In genomic region chr11:16239130-16240105, GRCh38 we compare ENCODE assay signal across 16 cellular contexts.
DNase-seq lines count a peak whose midpoint lies in the region; ATAC-seq and TF ChIP-seq lines count a peak whose summit lies in the region.
"Had no signal": no experiment of that assay in that cellular context is flagged by ENCODE, and none has a peak within 500 bp of the region (broad histone marks: within the 10 kb centered on the region; RNA-seq: fewer than 3 reads in every experiment).

No MANE protein-coding gene starts in this region.

- H3K9me3 Mint-ChIP-seq in nephron: no peaks in the 10 kb centered on the region
- peaks cover 5% of the 10 kb centered on the region for H3K9me3 Mint-ChIP-seq in natural killer cell treated with Interleukin-12 subunit alpha and Interleukin-12 subunit beta and Interleukin-15 and Interleukin-18, amount 100 ng/mL, for 72 hours
- H3K9me3 Mint-ChIP-seq: activated naive CD4-positive, alpha-beta T cell treated with anti-CD3 and anti-CD28 coated beads for 36 hours had no signal

- H3K36me3 ChIP-seq in fibroblast of lung (ENCODE audit: control insufficient read depth, insufficient read depth, low read length): no peaks in the 10 kb centered on the region
- no peaks in the 10 kb centered on the region for H3K36me3 ChIP-seq in suprapubic skin
- no peaks in the 10 kb centered on the region for H3K36me3 ChIP-seq in adrenal gland (replicated peaks in 1 of 2)
- H3K36me3 ChIP-seq: HAP-1 had no signal

- no peaks in the 10 kb centered on the region for H4K20me1 ChIP-seq in fibroblast of lung (ENCODE audit: control insufficient read depth, extremely low read depth, insufficient read depth, low read length)

- H3K27ac Mint-ChIP-seq in nephron: peak overlapping the region; percentile 83 to 93 (median 90)
- H3K27ac Mint-ChIP-seq in natural killer cell treated with Interleukin-12 subunit alpha and Interleukin-12 subunit beta and Interleukin-15 and Interleukin-18, amount 100 ng/mL, for 72 hours: no peak overlapping the region
- H3K27ac Mint-ChIP-seq: activated B cell treated with CpG ODN at 0.5 μM for 24 hours; activated naive CD4-positive, alpha-beta T cell treated with anti-CD3 and anti-CD28 coated beads for 36 hours had no signal

- H2AFZ ChIP-seq in fibroblast of lung (ENCODE audit: low read length): peak overlapping the region; percentile 48

- TF ChIP-seq POLR2A in suprapubic skin (IDR thresholded peaks at IDR 0.05) (no peak), adrenal gland (IDR thresholded peaks at IDR 0.05) (no peak)

- TF ChIP-seq CTCF in fibroblast of lung (conservative IDR thresholded peaks at IDR 0.05 in 1 of 2, IDR thresholded peaks at IDR 0.05 in 1 of 2; ENCODE audit: low read depth in 1 of 2, low read length in 2 of 2) (no peak), nephron (IDR thresholded peaks at IDR 0.05; ENCODE audit: unreplicated experiment in 3 of 3) (no peak), suprapubic skin (IDR thresholded peaks at IDR 0.05) (no peak), adrenal gland (IDR thresholded peaks at IDR 0.05) (no peak)

- H3K4me3 Mint-ChIP-seq in nephron: peak overlapping the region in 2 of 3 experiments; percentile 11 to 69
- H3K4me3 Mint-ChIP-seq in natural killer cell treated with Interleukin-12 subunit alpha and Interleukin-12 subunit beta and Interleukin-15 and Interleukin-18, amount 100 ng/mL, for 72 hours: no peak overlapping the region
- H3K4me3 Mint-ChIP-seq: activated B cell treated with CpG ODN at 0.5 μM for 24 hours; activated naive CD4-positive, alpha-beta T cell treated with anti-CD3 and anti-CD28 coated beads for 36 hours had no signal

- peaks cover 5% of the 10 kb centered on the region for H3K36me3 Mint-ChIP-seq in nephron (ENCODE audit: low read depth)
- H3K36me3 Mint-ChIP-seq in natural killer cell treated with Interleukin-12 subunit alpha and Interleukin-12 subunit beta and Interleukin-15 and Interleukin-18, amount 100 ng/mL, for 72 hours: no peaks in the 10 kb centered on the region

- ATAC-seq in HG03378 (IDR thresholded peaks at IDR 0.05; ENCODE audit: unreplicated experiment): no peak
- no peak for ATAC-seq in natural killer cell treated with Interleukin-12 subunit alpha and Interleukin-12 subunit beta and Interleukin-15 and Interleukin-18, amount 100 ng/mL, for 72 hours

- H3K4me1 Mint-ChIP-seq in nephron: peaks cover 53% of the 10 kb centered on the region
- H3K4me1 Mint-ChIP-seq in natural killer cell treated with Interleukin-12 subunit alpha and Interleukin-12 subunit beta and Interleukin-15 and Interleukin-18, amount 100 ng/mL, for 72 hours (ENCODE audit: low read depth in 2 of 2): no peaks in the 10 kb centered on the region
- H3K4me1 Mint-ChIP-seq: activated B cell treated with CpG ODN at 0.5 μM for 24 hours had no signal

- intact Hi-C loops in adrenal gland (cut with DNase I): no loop called here

- H3K4me3 ChIP-seq in fibroblast of lung (replicated peaks in 1 of 4; ENCODE audit: control extremely low read depth in 1 of 4, insufficient read depth in 1 of 4, low read depth in 3 of 4, low read length in 4 of 4) (no peak overlapping the region), suprapubic skin (no peak overlapping the region), adrenal gland (no peak overlapping the region)
- H3K4me3 ChIP-seq: HAP-1 had no signal

- H3K27me3 ChIP-seq in fibroblast of lung (ENCODE audit: control insufficient read depth, insufficient read depth, low read length): no peaks in the 10 kb centered on the region
- H3K27me3 ChIP-seq in suprapubic skin: no peaks in the 10 kb centered on the region
- H3K27me3 ChIP-seq in adrenal gland: no peaks in the 10 kb centered on the region

- H3K27ac ChIP-seq in fibroblast of lung (ENCODE audit: insufficient read depth, low read length): no peak overlapping the region
- no peak overlapping the region for H3K27ac ChIP-seq in suprapubic skin
- H3K27ac ChIP-seq in adrenal gland: no peak overlapping the region
- H3K27ac ChIP-seq: HL-60 had no signal

- no peak overlapping the region for H3K9ac ChIP-seq in fibroblast of lung (ENCODE audit: insufficient read depth, low read length)

- H3K9me3 ChIP-seq in fibroblast of lung (ENCODE audit: control insufficient read depth, insufficient read depth, low read depth, low read length) (no peaks in the 10 kb centered on the region), suprapubic skin (no peaks in the 10 kb centered on the region), adrenal gland (replicated peaks in 1 of 3) (no peaks in the 10 kb centered on the region)
- H3K9me3 ChIP-seq: HAP-1 had no signal

- DNase-seq in AG08396 (ENCODE audit: low spot score) (peak; percentile 5), NCI-H1694 (lab: John Stamatoyannopoulos, UW) (peak; percentile 59), fibroblast of lung (ENCODE audit: low read depth in 2 of 2) (peak in 1 of 2 donors; percentile 36), suprapubic skin (ENCODE audit: low spot score in 2 of 2) (no peak), adrenal gland (no peak)
- no peak for DNase-seq in natural killer cell treated with Interleukin-12 subunit alpha and Interleukin-12 subunit beta and Interleukin-15 and Interleukin-18, amount 100 ng/mL, for 72 hours (ENCODE audit: low spot score)
- DNase-seq: activated B cell treated with CpG ODN at 0.5 μM for 24 hours; activated naive CD4-positive, alpha-beta T cell treated with anti-CD3 and anti-CD28 coated beads for 36 hours; central memory CD4-positive, alpha-beta T cell; head of caudate nucleus; Karpas-422; NCI-H1930 had no signal

- 37% methylated on average over 7 of the region's 7 CpGs for WGBS in suprapubic skin
- WGBS in adrenal gland, 4 donors: 47 to 60% (median 55%) methylated on average over 7 of the region's 7 CpGs

- no peaks in the 10 kb centered on the region for H3K79me2 ChIP-seq in fibroblast of lung (ENCODE audit: control insufficient read depth, insufficient read depth, low read length)

- peak overlapping the region; percentile 60 for H3K4me2 ChIP-seq in fibroblast of lung (ENCODE audit: extremely low read depth, insufficient read depth, low read length)

- no peaks in the 10 kb centered on the region for H3K4me1 ChIP-seq in fibroblast of lung (ENCODE audit: control insufficient read depth, extremely low read depth, insufficient read depth, low read length)
- no peaks in the 10 kb centered on the region for H3K4me1 ChIP-seq in suprapubic skin
- H3K4me1 ChIP-seq in adrenal gland (replicated peaks in 1 of 2): no peaks in the 10 kb centered on the region

- no peaks in the 10 kb centered on the region for H3K27me3 Mint-ChIP-seq in nephron (ENCODE audit: low read depth)
- H3K27me3 Mint-ChIP-seq in natural killer cell treated with Interleukin-12 subunit alpha and Interleukin-12 subunit beta and Interleukin-15 and Interleukin-18, amount 100 ng/mL, for 72 hours: no peaks in the 10 kb centered on the region
- H3K27me3 Mint-ChIP-seq: activated B cell treated with CpG ODN at 0.5 μM for 24 hours had no signal

- no peak for TF ChIP-seq EP300 in suprapubic skin (IDR thresholded peaks at IDR 0.05)

Comparison
In these comparisons a context has a peak if more than half of its experiments do, and no peak if none do; other contexts are left out.
1. DNase-seq: peak in AG08396 (single experiment) and NCI-H1694 (single experiment); none in suprapubic skin (0 of 2), adrenal gland (0 of 7) and natural killer cell treated with Interleukin-12 subunit alpha and Interleukin-12 subunit beta and Interleukin-15 and Interleukin-18, amount 100 ng/mL, for 72 hours (single experiment).
2. H3K27ac Mint-ChIP-seq: peak in nephron (3 of 3); none in natural killer cell treated with Interleukin-12 subunit alpha and Interleukin-12 subunit beta and Interleukin-15 and Interleukin-18, amount 100 ng/mL, for 72 hours (0 of 2).